Comparison of ENCODE assay signal across 11 cellular contexts in the genomic region with DNA sequence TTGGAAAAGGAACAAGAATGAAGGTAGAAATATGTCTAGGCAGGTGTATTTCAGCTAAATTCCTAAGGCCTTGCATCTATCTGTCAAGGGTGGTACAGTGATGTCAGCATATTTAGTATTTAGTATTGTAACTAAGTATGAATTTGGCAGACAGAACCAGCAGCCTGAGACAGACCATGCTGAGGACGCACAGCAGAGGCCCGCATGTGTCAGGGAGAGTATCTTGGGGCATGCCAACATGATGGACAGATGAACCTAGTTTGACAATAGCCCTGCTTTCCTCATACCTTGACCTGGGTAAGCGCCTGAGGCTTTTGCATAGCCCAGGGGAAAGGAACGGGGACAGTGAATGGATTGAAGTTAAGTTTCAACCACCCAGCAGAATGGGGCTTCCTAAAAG. TPM values are rescaled to one million over a fixed set of nuclear protein-coding genes. Genes with fewer than 3 reads are reported as not detected.
"Had no signal": no experiment of that assay in that cellular context is flagged by ENCODE, and none has a peak within 500 bp of the region (broad histone marks: within the 10 kb centered on the region; RNA-seq: fewer than 3 reads in every experiment).

No MANE protein-coding gene starts in this region.

- H2AFZ ChIP-seq: GM23248, GM23338 had no signal

- H3K4me1 Mint-ChIP-seq: GM23338, H9 had no signal

- DNase-seq: GM23248, GOT3, H7, H9, HCEC 1CT, HFFc6 had no signal

- H3K27ac Mint-ChIP-seq: GM23338, H9, HFFc6 had no signal

- H3K9ac ChIP-seq: GM23248 had no signal

- ATAC-seq: GM23338, HCT116 had no signal

- H3K27ac ChIP-seq: GM23248 had no signal

- H3K4me3 Mint-ChIP-seq: GM23338, H9, HFFc6 had no signal

- H3K36me3 ChIP-seq: HAP-1 had no signal

- H3K4me3 ChIP-seq: GM23248, GM23338, HAP-1 had no signal

- FAIRE-seq: H1, H54 had no signal

- H3K4me2 ChIP-seq: GM23338 had no signal

- H3K9me3 ChIP-seq: HAP-1 had no signal

- H3K9me3 Mint-ChIP-seq: HFFc6 had no signal

- H3K4me1 ChIP-seq: HAP-1 had no signal

RNA-seq across cellular contexts. Expression of gene OSR1, which starts 33.8 kb away (rescaled TPM):
- total RNA-seq: H7 had no signal
- polyA plus RNA-seq: GM23338 had no signal
